1 cellular context compared by ENCODE assay signal in the genomic region with DNA sequence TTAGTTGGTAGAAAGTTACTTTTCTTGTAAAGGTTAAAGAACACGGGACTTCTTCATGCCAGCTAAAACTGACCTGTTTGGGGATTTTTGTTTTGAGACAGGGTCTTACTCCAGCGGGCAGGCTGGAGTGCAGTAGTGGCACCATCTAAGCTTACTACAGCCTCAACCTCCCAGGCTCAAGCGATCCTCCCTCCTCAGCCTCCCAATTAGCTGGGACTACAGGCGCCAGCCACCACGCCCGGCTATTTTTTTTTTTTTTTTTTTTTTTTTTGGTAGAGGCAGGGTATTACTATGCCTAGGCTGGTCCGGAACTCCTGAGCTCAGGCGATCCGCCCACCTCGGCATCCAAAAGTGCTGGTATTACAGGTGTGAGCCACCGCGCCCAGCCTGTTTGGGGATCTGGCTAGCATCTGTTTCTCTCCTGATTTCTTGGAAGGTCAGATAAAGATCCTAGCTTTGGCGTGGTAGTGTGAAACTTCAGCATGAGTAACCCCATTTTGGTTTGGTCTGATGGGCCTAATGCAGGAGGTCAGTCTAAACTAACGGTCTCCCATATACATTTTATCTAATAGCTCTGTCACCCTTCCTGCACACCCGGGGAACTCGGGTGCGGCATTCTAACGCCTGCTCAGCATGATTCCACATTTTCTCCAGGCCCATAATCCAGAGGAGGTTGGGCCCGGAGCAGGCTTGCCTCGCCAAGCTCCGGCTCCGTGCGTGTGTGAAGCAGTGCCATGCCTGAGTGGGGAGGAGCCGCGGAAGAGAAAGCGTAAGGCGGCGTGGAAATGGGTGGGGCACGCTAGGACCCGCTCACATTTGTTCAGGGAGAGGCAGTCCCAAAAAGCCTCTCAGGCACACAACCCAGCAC.
TF ChIP-seq lines count a peak whose summit lies in the region.

No MANE protein-coding gene starts in this region.

TF ChIP-seq in HepG2, 621 proteins besides CTCF, POLR2A, EP300 and RAD21 (continued from another document):
- TF ChIP-seq, protein P1, sequence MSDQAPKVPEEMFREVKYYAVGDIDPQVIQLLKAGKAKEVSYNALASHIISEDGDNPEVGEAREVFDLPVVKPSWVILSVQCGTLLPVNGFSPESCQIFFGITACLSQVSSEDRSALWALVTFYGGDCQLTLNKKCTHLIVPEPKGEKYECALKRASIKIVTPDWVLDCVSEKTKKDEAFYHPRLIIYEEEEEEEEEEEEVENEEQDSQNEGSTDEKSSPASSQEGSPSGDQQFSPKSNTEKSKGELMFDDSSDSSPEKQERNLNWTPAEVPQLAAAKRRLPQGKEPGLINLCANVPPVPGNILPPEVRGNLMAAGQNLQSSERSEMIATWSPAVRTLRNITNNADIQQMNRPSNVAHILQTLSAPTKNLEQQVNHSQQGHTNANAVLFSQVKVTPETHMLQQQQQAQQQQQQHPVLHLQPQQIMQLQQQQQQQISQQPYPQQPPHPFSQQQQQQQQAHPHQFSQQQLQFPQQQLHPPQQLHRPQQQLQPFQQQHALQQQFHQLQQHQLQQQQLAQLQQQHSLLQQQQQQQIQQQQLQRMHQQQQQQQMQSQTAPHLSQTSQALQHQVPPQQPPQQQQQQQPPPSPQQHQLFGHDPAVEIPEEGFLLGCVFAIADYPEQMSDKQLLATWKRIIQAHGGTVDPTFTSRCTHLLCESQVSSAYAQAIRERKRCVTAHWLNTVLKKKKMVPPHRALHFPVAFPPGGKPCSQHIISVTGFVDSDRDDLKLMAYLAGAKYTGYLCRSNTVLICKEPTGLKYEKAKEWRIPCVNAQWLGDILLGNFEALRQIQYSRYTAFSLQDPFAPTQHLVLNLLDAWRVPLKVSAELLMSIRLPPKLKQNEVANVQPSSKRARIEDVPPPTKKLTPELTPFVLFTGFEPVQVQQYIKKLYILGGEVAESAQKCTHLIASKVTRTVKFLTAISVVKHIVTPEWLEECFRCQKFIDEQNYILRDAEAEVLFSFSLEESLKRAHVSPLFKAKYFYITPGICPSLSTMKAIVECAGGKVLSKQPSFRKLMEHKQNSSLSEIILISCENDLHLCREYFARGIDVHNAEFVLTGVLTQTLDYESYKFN (CRISPR knock-in tag; conservative IDR thresholded peaks at IDR 0.05): no peak
- TF ChIP-seq, protein P2, sequence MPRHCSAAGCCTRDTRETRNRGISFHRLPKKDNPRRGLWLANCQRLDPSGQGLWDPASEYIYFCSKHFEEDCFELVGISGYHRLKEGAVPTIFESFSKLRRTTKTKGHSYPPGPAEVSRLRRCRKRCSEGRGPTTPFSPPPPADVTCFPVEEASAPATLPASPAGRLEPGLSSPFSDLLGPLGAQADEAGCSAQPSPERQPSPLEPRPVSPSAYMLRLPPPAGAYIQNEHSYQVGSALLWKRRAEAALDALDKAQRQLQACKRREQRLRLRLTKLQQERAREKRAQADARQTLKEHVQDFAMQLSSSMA (CRISPR knock-in tag; IDR thresholded peaks at IDR 0.05): no peak
- TF ChIP-seq ZNF121 (CRISPR knock-in tag; IDR thresholded peaks at IDR 0.05) (no peak), ZNF772 (CRISPR knock-in tag; IDR thresholded peaks at IDR 0.05) (no peak), BCL6 (CRISPR knock-in tag; IDR thresholded peaks at IDR 0.05) (no peak), KMT2A (CRISPR knock-in tag; IDR thresholded peaks at IDR 0.05) (no peak), ZNF781 (CRISPR knock-in tag; IDR thresholded peaks at IDR 0.05; ENCODE audit: borderline replicate concordance, not compliant biosample characterization) (peak; percentile 7)
- TF ChIP-seq, protein P3, sequence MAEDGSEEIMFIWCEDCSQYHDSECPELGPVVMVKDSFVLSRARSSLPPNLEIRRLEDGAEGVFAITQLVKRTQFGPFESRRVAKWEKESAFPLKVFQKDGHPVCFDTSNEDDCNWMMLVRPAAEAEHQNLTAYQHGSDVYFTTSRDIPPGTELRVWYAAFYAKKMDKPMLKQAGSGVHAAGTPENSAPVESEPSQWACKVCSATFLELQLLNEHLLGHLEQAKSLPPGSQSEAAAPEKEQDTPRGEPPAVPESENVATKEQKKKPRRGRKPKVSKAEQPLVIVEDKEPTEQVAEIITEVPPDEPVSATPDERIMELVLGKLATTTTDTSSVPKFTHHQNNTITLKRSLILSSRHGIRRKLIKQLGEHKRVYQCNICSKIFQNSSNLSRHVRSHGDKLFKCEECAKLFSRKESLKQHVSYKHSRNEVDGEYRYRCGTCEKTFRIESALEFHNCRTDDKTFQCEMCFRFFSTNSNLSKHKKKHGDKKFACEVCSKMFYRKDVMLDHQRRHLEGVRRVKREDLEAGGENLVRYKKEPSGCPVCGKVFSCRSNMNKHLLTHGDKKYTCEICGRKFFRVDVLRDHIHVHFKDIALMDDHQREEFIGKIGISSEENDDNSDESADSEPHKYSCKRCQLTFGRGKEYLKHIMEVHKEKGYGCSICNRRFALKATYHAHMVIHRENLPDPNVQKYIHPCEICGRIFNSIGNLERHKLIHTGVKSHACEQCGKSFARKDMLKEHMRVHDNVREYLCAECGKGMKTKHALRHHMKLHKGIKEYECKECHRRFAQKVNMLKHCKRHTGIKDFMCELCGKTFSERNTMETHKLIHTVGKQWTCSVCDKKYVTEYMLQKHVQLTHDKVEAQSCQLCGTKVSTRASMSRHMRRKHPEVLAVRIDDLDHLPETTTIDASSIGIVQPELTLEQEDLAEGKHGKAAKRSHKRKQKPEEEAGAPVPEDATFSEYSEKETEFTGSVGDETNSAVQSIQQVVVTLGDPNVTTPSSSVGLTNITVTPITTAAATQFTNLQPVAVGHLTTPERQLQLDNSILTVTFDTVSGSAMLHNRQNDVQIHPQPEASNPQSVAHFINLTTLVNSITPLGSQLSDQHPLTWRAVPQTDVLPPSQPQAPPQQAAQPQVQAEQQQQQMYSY (CRISPR knock-in tag; IDR thresholded peaks at IDR 0.05): no peak
TF ChIP-seq in HepG2: peak in this region for 24.
